In genomic region chr17:7041607-7042506, GRCh38 we compare ENCODE assay signal across 11 cellular contexts. TPM values are rescaled to one million over a fixed set of nuclear protein-coding genes. Genes with fewer than 3 reads are reported as not detected.
A peak's percentile ranks its signal among the peaks of the same experiment; 100 is the strongest.
DNase-seq lines count a peak whose midpoint lies in the region; ATAC-seq and TF ChIP-seq lines count a peak whose summit lies in the region.
"Had no signal": no experiment of that assay in that cellular context is flagged by ENCODE, and none has a peak within 500 bp of the region (broad histone marks: within the 10 kb centered on the region; RNA-seq: fewer than 3 reads in every experiment).

No MANE protein-coding gene starts in this region.

- TF ChIP-seq EP300 in tibial nerve (IDR thresholded peaks at IDR 0.05): no peak

- no peak for TF ChIP-seq CTCF in CD8-positive, alpha-beta T cell (IDR thresholded peaks at IDR 0.05)
- TF ChIP-seq CTCF in Peyer's patch (IDR thresholded peaks at IDR 0.05): no peak
- TF ChIP-seq CTCF in nephron (IDR thresholded peaks at IDR 0.05; ENCODE audit: unreplicated experiment in 3 of 3): no peak
- no peak for TF ChIP-seq CTCF in tibial nerve (IDR thresholded peaks at IDR 0.05)

- H3K27ac ChIP-seq in CD8-positive, alpha-beta T cell (ENCODE audit: low read depth, low read length): no peak overlapping the region
- peak overlapping the region in 1 of 4 donors; percentile 68 for H3K27ac ChIP-seq in Peyer's patch
- no peak overlapping the region for H3K27ac ChIP-seq in tibial nerve
- H3K27ac ChIP-seq: GM23248 had no signal

- H3K4me3 ChIP-seq in CD8-positive, alpha-beta T cell (ENCODE audit: low read depth, low read length): peak overlapping the region; percentile 47
- H3K4me3 ChIP-seq in Peyer's patch: peak overlapping the region; percentile 26 to 58 (median 54)
- H3K4me3 ChIP-seq in tibial nerve: peak overlapping the region in 2 of 4 donors; percentile 49 to 50
- H3K4me3 ChIP-seq: GM23248, lung had no signal

- H3K4me3 Mint-ChIP-seq in CD8-positive, alpha-beta T cell: peak overlapping the region; percentile 82
- peak overlapping the region; percentile 82 to 83 for H3K4me3 Mint-ChIP-seq in effector memory CD8-positive, alpha-beta T cell
- H3K4me3 Mint-ChIP-seq in nephron: peak overlapping the region; percentile 76 to 83 (median 83)

- no peaks in the 10 kb centered on the region for H3K36me3 Mint-ChIP-seq in CD8-positive, alpha-beta T cell
- H3K36me3 Mint-ChIP-seq in effector memory CD8-positive, alpha-beta T cell (ENCODE audit: insufficient read depth): peaks cover 27% of the 10 kb centered on the region
- H3K36me3 Mint-ChIP-seq in nephron (ENCODE audit: low read depth): no peaks in the 10 kb centered on the region

- peak; percentile 37 for ATAC-seq in CD8-positive, alpha-beta T cell
- peak; percentile 47 for ATAC-seq in effector memory CD8-positive, alpha-beta T cell (replicated peaks)
- ATAC-seq in HG03457 (IDR thresholded peaks at IDR 0.05; ENCODE audit: unreplicated experiment): no peak

- WGBS in tibial nerve, 2 donors: 29 to 39% methylated on average over 29 to 44 of the region's 44 CpGs

- TF ChIP-seq POLR2A in Peyer's patch (IDR thresholded peaks at IDR 0.05): no peak
- no peak for TF ChIP-seq POLR2A in tibial nerve (IDR thresholded peaks at IDR 0.05)

- no peaks in the 10 kb centered on the region for H3K27me3 ChIP-seq in CD8-positive, alpha-beta T cell (ENCODE audit: insufficient read depth, low read length)
- H3K27me3 ChIP-seq in Peyer's patch (peaks cover 0 to 6% of the 10 kb centered on the region in 2 donors), tibial nerve (peaks cover 0 to 52% of the 10 kb centered on the region in 2 donors)

- no peaks in the 10 kb centered on the region for H3K9me3 Mint-ChIP-seq in CD8-positive, alpha-beta T cell
- no peaks in the 10 kb centered on the region for H3K9me3 Mint-ChIP-seq in effector memory CD8-positive, alpha-beta T cell
- H3K9me3 Mint-ChIP-seq in nephron: no peaks in the 10 kb centered on the region

- intact Hi-C loops in CD8-positive, alpha-beta T cell (cut with DNase I, micrococcal nuclease): loop anchor here (2.0 to 10.0 kb wide), 5 partner anchors 19 to 543 kb away; partner anchors contain the start of genes BCL6B (in 1 of the 2) and MPDU1 (in 1 of the 2)

- H3K27me3 Mint-ChIP-seq in CD8-positive, alpha-beta T cell (ENCODE audit: low read depth): no peaks in the 10 kb centered on the region
- H3K27me3 Mint-ChIP-seq in effector memory CD8-positive, alpha-beta T cell: no peaks in the 10 kb centered on the region
- peaks cover 67% of the 10 kb centered on the region for H3K27me3 Mint-ChIP-seq in nephron (ENCODE audit: low read depth)

- CTCF ChIA-PET in CD8-positive, alpha-beta T cell (lab: Charles Lee): interaction anchor here (1.3 to 6.3 kb wide), 5 partner anchors 10 to 131 kb away, joined by 3 to 53 read pairs (median 5); partner anchors contain the start of gene BCL6B

- H3K36me3 ChIP-seq in CD8-positive, alpha-beta T cell (ENCODE audit: insufficient read depth, low read length): no peaks in the 10 kb centered on the region
- H3K36me3 ChIP-seq in Peyer's patch: no peaks in the 10 kb centered on the region
- H3K36me3 ChIP-seq in tibial nerve: no peaks in the 10 kb centered on the region

- POLR2A ChIA-PET in CD8-positive, alpha-beta T cell (lab: Charles Lee): interaction anchor here (0.7 to 1.3 kb wide), 5 partner anchors 18 to 196 kb away, joined by 3 to 4 read pairs (median 3); partner anchors contain the start of gene RNASEK

- H3K4me1 Mint-ChIP-seq in CD8-positive, alpha-beta T cell (ENCODE audit: low read depth): peaks cover 46% of the 10 kb centered on the region
- peaks cover 27 to 40% of the 10 kb centered on the region in 2 donors for H3K4me1 Mint-ChIP-seq in effector memory CD8-positive, alpha-beta T cell (ENCODE audit: low read depth in 2 of 2)
- peaks cover 25% of the 10 kb centered on the region for H3K4me1 Mint-ChIP-seq in nephron

- peaks cover 36% of the 10 kb centered on the region for H3K4me1 ChIP-seq in CD8-positive, alpha-beta T cell (ENCODE audit: insufficient read depth, low read length)
- H3K4me1 ChIP-seq in Peyer's patch (peaks cover 9 to 47% (median 24%) of the 10 kb centered on the region in 4 donors), tibial nerve (peaks cover 0 to 35% (median 26%) of the 10 kb centered on the region in 4 donors)

- peak in 4 of 7 experiments; percentile 35 to 61 (median 46) for DNase-seq in CD8-positive, alpha-beta T cell
- DNase-seq in Peyer's patch (peak; percentile 37 to 60 (median 55)), SHP77 (lab: John Stamatoyannopoulos, UW) (no peak), DMS53 treated with DMSO at 0.1 percent for 48 hours (lab: John Stamatoyannopoulos, UW; ENCODE audit: unreplicated experiment) (no peak), tibial nerve (ENCODE audit: low spot score in 2 of 2) (no peak)
- DNase-seq in effector memory CD8-positive, alpha-beta T cell: peak; percentile 22 to 46 (median 23)
- DNase-seq: GM23248 had no signal

- H3K27ac Mint-ChIP-seq in CD8-positive, alpha-beta T cell: peak overlapping the region; percentile 92
- H3K27ac Mint-ChIP-seq in effector memory CD8-positive, alpha-beta T cell: peak overlapping the region; percentile 88 to 96
- peak overlapping the region in 2 of 3 experiments; percentile 38 to 77 for H3K27ac Mint-ChIP-seq in nephron

- no peaks in the 10 kb centered on the region for H3K9me3 ChIP-seq in CD8-positive, alpha-beta T cell (ENCODE audit: low read length)
- H3K9me3 ChIP-seq in Peyer's patch (no peaks in the 10 kb centered on the region), tibial nerve (no peaks in the 10 kb centered on the region)

RNA-seq across cellular contexts. Expression of gene SLC16A11, which starts 2.0 kb away (rescaled TPM):
- 1 to 10 TPM; 1.2 to 1.3 TPM for total RNA-seq in CD8-positive, alpha-beta T cell
- total RNA-seq in Peyer's patch: 1 to 10 TPM in 1 of 4 donors, under 1 TPM in 1, not detected in 2; 0.94 to 1.1 TPM
- under 1 TPM in 1 of 4 donors, not detected in 3; 0.78 TPM for total RNA-seq in tibial nerve
- total RNA-seq: GM23248, SK-MEL-5 had no signal

RNA-seq across cellular contexts. Expression of gene SLC16A13, which starts 6.0 kb away (rescaled TPM):
- 1 to 10 TPM; 1.8 to 1.9 TPM for total RNA-seq in CD8-positive, alpha-beta T cell
- 10 to 100 TPM in 1 of 4 donors, 1 to 10 TPM in 3; 7.5 to 16.4 (median 8.8) TPM for total RNA-seq in Peyer's patch
- total RNA-seq in tibial nerve: 1 to 10 TPM in 2 of 4 donors, under 1 TPM in 2; 0.22 to 1.8 (median 1.1) TPM
- total RNA-seq: GM23248 had no signal

RNA-seq across cellular contexts. Expression of gene BCL6B, which starts 19.0 kb away (rescaled TPM):
- not detected for total RNA-seq in CD8-positive, alpha-beta T cell
- 1 to 10 TPM in 2 of 4 donors, under 1 TPM in 2; 0.57 to 9.9 (median 1.4) TPM for total RNA-seq in Peyer's patch
- 1 to 10 TPM; 1.9 to 8.1 (median 3.2) TPM for total RNA-seq in tibial nerve
- total RNA-seq: GM23248, SK-MEL-5 had no signal

RNA-seq across cellular contexts. Expression of gene RNASEK, which starts 29.4 kb away (rescaled TPM):
- 100 to 1,000 TPM in 1 of 2 experiments, 10 to 100 TPM in 1; 96.3 to 101 TPM for total RNA-seq in CD8-positive, alpha-beta T cell
- 100 to 1,000 TPM in 2 of 4 donors, 10 to 100 TPM in 2; 56.9 to 138 (median 109) TPM for total RNA-seq in Peyer's patch
- 10 to 100 TPM; 17.8 to 83.4 (median 54.6) TPM for total RNA-seq in tibial nerve

RNA-seq across cellular contexts. Expression of gene CLEC10A, which starts 38.2 kb away (rescaled TPM):
- not detected for total RNA-seq in CD8-positive, alpha-beta T cell
- total RNA-seq in Peyer's patch (1 to 10 TPM; 1.8 to 9.9 (median 5.6) TPM), tibial nerve (10 to 100 TPM in 2 of 4 donors, 1 to 10 TPM in 2; 2.2 to 19.8 (median 10.3) TPM)
- total RNA-seq: GM23248, SK-MEL-5 had no signal

Comparison
In these comparisons a context has a peak if more than half of its experiments do, and no peak if none do; other contexts are left out.
1. DNase-seq: peak in CD8-positive, alpha-beta T cell (4 of 7), Peyer's patch (3 of 3) and effector memory CD8-positive, alpha-beta T cell (3 of 3); none in SHP77 (0 of 2), DMS53 treated with DMSO at 0.1 percent for 48 hours (single experiment) and tibial nerve (0 of 2).
2. Peak in every context shown above with its lines, with median percentiles within 50 percentile points of each other: H3K27ac Mint-ChIP-seq and H3K4me3 Mint-ChIP-seq.